ENCODE assay signal across 9 cellular contexts in genomic region chr11:104658177-104658576, GRCh38.
"Had no signal": no experiment of that assay in that cellular context is flagged by ENCODE, and none has a peak within 500 bp of the region (broad histone marks: within the 10 kb centered on the region; RNA-seq: fewer than 3 reads in every experiment).

No MANE protein-coding gene starts in this region.

- H3K4me1 Mint-ChIP-seq: IgD-negative memory B cell had no signal

- H3K9me3 Mint-ChIP-seq: IgD-negative memory B cell had no signal

- DNase-seq: IMR-90, Karpas-422, KBM-7, KG1 had no signal

- H3K27ac ChIP-seq: HL-60, KMS-11 had no signal

- H3K4me3 Mint-ChIP-seq: IgD-negative memory B cell had no signal

- H3K36me3 Mint-ChIP-seq: IgD-negative memory B cell had no signal

- ATAC-seq: HepG2, K562 had no signal

- H3K4me3 ChIP-seq: K562 had no signal

- H3K27ac Mint-ChIP-seq: IgD-negative memory B cell had no signal

- FAIRE-seq: HepG2, K562 had no signal

- H3K4me2 ChIP-seq: KMS-11 had no signal
